Comparison of ENCODE assay signal across 1 cellular context in the genomic region with DNA sequence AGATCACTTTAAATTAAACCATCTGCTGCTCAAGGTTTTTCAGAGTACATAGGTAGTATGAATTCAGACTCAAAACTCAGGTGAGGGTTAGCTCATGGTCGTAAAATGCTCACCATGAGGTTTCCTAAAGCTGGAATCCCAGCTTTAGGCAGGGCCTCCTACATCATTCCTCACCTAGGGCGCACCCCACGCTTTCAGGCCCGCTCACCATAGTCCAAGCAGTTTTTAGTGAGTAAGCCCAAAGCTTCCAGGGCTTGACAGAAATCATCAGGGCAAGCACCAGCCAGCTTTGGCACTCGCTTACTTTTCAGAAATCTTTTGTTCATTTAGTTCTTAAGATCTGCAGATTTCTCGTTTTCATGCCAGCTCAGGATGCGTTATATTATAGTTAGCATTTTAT.
TF ChIP-seq lines count a peak whose summit lies in the region.

No MANE protein-coding gene starts in this region.

TF ChIP-seq in SK-N-SH, 30 proteins besides CTCF, POLR2A, EP300 and RAD21 (continued from another document):
- TF ChIP-seq, protein P1, sequence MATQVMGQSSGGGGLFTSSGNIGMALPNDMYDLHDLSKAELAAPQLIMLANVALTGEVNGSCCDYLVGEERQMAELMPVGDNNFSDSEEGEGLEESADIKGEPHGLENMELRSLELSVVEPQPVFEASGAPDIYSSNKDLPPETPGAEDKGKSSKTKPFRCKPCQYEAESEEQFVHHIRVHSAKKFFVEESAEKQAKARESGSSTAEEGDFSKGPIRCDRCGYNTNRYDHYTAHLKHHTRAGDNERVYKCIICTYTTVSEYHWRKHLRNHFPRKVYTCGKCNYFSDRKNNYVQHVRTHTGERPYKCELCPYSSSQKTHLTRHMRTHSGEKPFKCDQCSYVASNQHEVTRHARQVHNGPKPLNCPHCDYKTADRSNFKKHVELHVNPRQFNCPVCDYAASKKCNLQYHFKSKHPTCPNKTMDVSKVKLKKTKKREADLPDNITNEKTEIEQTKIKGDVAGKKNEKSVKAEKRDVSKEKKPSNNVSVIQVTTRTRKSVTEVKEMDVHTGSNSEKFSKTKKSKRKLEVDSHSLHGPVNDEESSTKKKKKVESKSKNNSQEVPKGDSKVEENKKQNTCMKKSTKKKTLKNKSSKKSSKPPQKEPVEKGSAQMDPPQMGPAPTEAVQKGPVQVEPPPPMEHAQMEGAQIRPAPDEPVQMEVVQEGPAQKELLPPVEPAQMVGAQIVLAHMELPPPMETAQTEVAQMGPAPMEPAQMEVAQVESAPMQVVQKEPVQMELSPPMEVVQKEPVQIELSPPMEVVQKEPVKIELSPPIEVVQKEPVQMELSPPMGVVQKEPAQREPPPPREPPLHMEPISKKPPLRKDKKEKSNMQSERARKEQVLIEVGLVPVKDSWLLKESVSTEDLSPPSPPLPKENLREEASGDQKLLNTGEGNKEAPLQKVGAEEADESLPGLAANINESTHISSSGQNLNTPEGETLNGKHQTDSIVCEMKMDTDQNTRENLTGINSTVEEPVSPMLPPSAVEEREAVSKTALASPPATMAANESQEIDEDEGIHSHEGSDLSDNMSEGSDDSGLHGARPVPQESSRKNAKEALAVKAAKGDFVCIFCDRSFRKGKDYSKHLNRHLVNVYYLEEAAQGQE (IDR thresholded peaks at IDR 0.05; ENCODE audit: low read depth, low read length): no peak
- TF ChIP-seq SMC3 (IDR thresholded peaks at IDR 0.05; ENCODE audit: low read depth, low read length) (no peak), CHD2 (IDR thresholded peaks at IDR 0.05; ENCODE audit: low read length, partially characterized antibody) (no peak), POLR2AphosphoS5 (IDR thresholded peaks at IDR 0.05; ENCODE audit: low read depth, low read length) (no peak), EZH2phosphoT487 (IDR thresholded peaks at IDR 0.05; ENCODE audit: borderline replicate concordance, low read depth) (no peak), GABPA (IDR thresholded peaks at IDR 0.05; ENCODE audit: low read depth) (no peak)
TF ChIP-seq in SK-N-SH: peak in this region for 0.
